ENCODE assay signal across 10 cellular contexts in genomic region chr11:114131366-114131963, GRCh38.
DNase-seq lines count a peak whose midpoint lies in the region; ATAC-seq and TF ChIP-seq lines count a peak whose summit lies in the region.
"Had no signal": no experiment of that assay in that cellular context is flagged by ENCODE, and none has a peak within 500 bp of the region (broad histone marks: within the 10 kb centered on the region; RNA-seq: fewer than 3 reads in every experiment).

No MANE protein-coding gene starts in this region.

- peaks cover 61 to 100% (median 99%) of the 10 kb centered on the region in 9 donors for H3K4me1 ChIP-seq in heart right ventricle
- peaks cover 49 to 90% (median 85%) of the 10 kb centered on the region in 4 donors for H3K4me1 ChIP-seq in transverse colon

- peaks cover 2% of the 10 kb centered on the region for H3K27me3 Mint-ChIP-seq in activated naive CD8-positive, alpha-beta T cell treated with anti-CD3 and anti-CD28 coated beads, Interleukin-2, amount 10 ng/mL, durations not matched to agents 7 days and 5 days

- H3K36me3 Mint-ChIP-seq in activated naive CD8-positive, alpha-beta T cell treated with anti-CD3 and anti-CD28 coated beads, Interleukin-2, amount 10 ng/mL, durations not matched to agents 7 days and 5 days = no peaks in the 10 kb centered on the region

- peak in 1 of 8 donors; percentile 13 for ATAC-seq in heart right ventricle
- peak; percentile 64 for ATAC-seq in activated naive CD8-positive, alpha-beta T cell treated with anti-CD3 and anti-CD28 coated beads, Interleukin-2, amount 10 ng/mL, durations not matched to agents 7 days and 5 days (ENCODE audit: low read depth)
- no peak for ATAC-seq in GM18907 (IDR thresholded peaks at IDR 0.05; ENCODE audit: unreplicated experiment)
- no peak for ATAC-seq in HG03469 (IDR thresholded peaks at IDR 0.05; ENCODE audit: unreplicated experiment)

- peak overlapping the region; percentile 2 for H3K4me3 Mint-ChIP-seq in activated naive CD8-positive, alpha-beta T cell treated with anti-CD3 and anti-CD28 coated beads, Interleukin-2, amount 10 ng/mL, durations not matched to agents 7 days and 5 days

- POLR2A ChIA-PET in activated naive CD8-positive, alpha-beta T cell treated with anti-CD3 and anti-CD28 coated beads, Interleukin-2, amount 10 ng/mL, durations not matched to agents 7 days and 5 days (lab: Charles Lee) = no interaction called here

- in situ Hi-C loops in transverse colon (cut with MboI; ENCODE audit: low pct_ligation_motif_present in 1 of 4, low pct_unique_long_range_greater_than_20kb in 1 of 4, low sequenced_read_pairs in 3 of 4) = no loop called here

- WGBS in heart right ventricle, 2 donors = 29 to 40% methylated on average over 9 of the region's 9 CpGs
- WGBS in transverse colon (ENCODE audit: low coverage in 1 of 2), 2 donors = 6 to 17% methylated on average over 7 to 9 of the region's 9 CpGs

- H3K36me3 ChIP-seq in heart right ventricle (no peaks in the 10 kb centered on the region), transverse colon (no peaks in the 10 kb centered on the region)

- H3K4me3 ChIP-seq in heart right ventricle = peak overlapping the region in 1 of 10 donors; percentile 13
- H3K4me3 ChIP-seq in transverse colon = peak overlapping the region in 1 of 4 donors; percentile 1

- TF ChIP-seq EP300 in transverse colon (IDR thresholded peaks at IDR 0.05; ENCODE audit: low read depth) = no peak

- no peaks in the 10 kb centered on the region for H3K9me3 ChIP-seq in heart right ventricle
- no peaks in the 10 kb centered on the region for H3K9me3 ChIP-seq in transverse colon

- H3K9me3 Mint-ChIP-seq in activated naive CD8-positive, alpha-beta T cell treated with anti-CD3 and anti-CD28 coated beads, Interleukin-2, amount 10 ng/mL, durations not matched to agents 7 days and 5 days = no peaks in the 10 kb centered on the region

- intact Hi-C loops in heart right ventricle (cut with DNase I) (loop anchor here in 1 of 10 donors (10.0 kb wide), 1 partner anchor 67 kb away; no protein-coding TSS in a partner anchor), cardiac septum (cut with DNase I) (no loop called here), transverse colon (cut with DNase I; ENCODE audit: low total_unique reads) (no loop called here)

- peak overlapping the region; percentile 65 for H3K27ac Mint-ChIP-seq in activated naive CD8-positive, alpha-beta T cell treated with anti-CD3 and anti-CD28 coated beads, Interleukin-2, amount 10 ng/mL, durations not matched to agents 7 days and 5 days

- DNase-seq in heart right ventricle = no peak
- DNase-seq in cardiac septum (ENCODE audit: low spot score) = no peak
- no peak for DNase-seq in activated naive CD8-positive, alpha-beta T cell treated with anti-CD3 and anti-CD28 coated beads, Interleukin-2, amount 10 ng/mL, durations not matched to agents 7 days and 5 days
- peak; percentile 80 for DNase-seq in midbrain (lab: John Stamatoyannopoulos, UW)
- peak; percentile 8 for DNase-seq in transverse colon
- no peak for DNase-seq in NOMO-1 treated with dmso at 0.1 percent for 144 hours (lab: John Stamatoyannopoulos, UW; ENCODE audit: unreplicated experiment)
- DNase-seq: COR-L47, H7 had no signal

- TF ChIP-seq POLR2A in transverse colon (IDR thresholded peaks at IDR 0.05) = no peak

- TF ChIP-seq CTCF in heart right ventricle (IDR thresholded peaks at IDR 0.05) (no peak), transverse colon (IDR thresholded peaks at IDR 0.05) (no peak)

- H3K4me1 Mint-ChIP-seq in activated naive CD8-positive, alpha-beta T cell treated with anti-CD3 and anti-CD28 coated beads, Interleukin-2, amount 10 ng/mL, durations not matched to agents 7 days and 5 days = peaks cover 18% of the 10 kb centered on the region

- H3K27ac ChIP-seq in heart right ventricle = peak overlapping the region in 8 of 10 donors; percentile 7 to 80 (median 62)
- peak overlapping the region; percentile 59 to 96 (median 76) for H3K27ac ChIP-seq in transverse colon

- H3K27me3 ChIP-seq in heart right ventricle (no peaks in the 10 kb centered on the region), transverse colon (no peaks in the 10 kb centered on the region)

Comparison
In these comparisons a context has a peak if more than half of its experiments do, and no peak if none do; other contexts are left out.
1. DNase-seq: peak in midbrain (single experiment) and transverse colon (single experiment); none in heart right ventricle (0 of 2), cardiac septum (single experiment), activated naive CD8-positive, alpha-beta T cell treated with anti-CD3 and anti-CD28 coated beads, Interleukin-2, amount 10 ng/mL, durations not matched to agents 7 days and 5 days (single experiment) and NOMO-1 treated with dmso at 0.1 percent for 144 hours (single experiment).